In genomic region chr7:84906889-84907288, GRCh38 we compare ENCODE assay signal across 21 cellular contexts.
DNase-seq lines count a peak whose midpoint lies in the region; ATAC-seq, FAIRE-seq and TF ChIP-seq lines count a peak whose summit lies in the region.
"Had no signal": no experiment of that assay in that cellular context is flagged by ENCODE, and none has a peak within 500 bp of the region (broad histone marks: within the 10 kb centered on the region; RNA-seq: fewer than 3 reads in every experiment).

No MANE protein-coding gene starts in this region.

- no peaks in the 10 kb centered on the region for H3K36me3 ChIP-seq in GM23338 (ENCODE audit: insufficient read depth)
- no peaks in the 10 kb centered on the region for H3K36me3 ChIP-seq in K562 (ENCODE audit: control insufficient read depth, insufficient read depth, low read length)
- H3K36me3 ChIP-seq in gastroesophageal sphincter = no peaks in the 10 kb centered on the region
- H3K36me3 ChIP-seq in sigmoid colon = no peaks in the 10 kb centered on the region
- H3K36me3 ChIP-seq: BLaER1 treated with 17β-estradiol and CSF1 and Interleukin-3, amounts not matched to agents 10 nM and 100 nM had no signal

- TF ChIP-seq POLR2A in K562 (conservative IDR thresholded peaks at IDR 0.05) (no peak), gastroesophageal sphincter (IDR thresholded peaks at IDR 0.05) (no peak), sigmoid colon (IDR thresholded peaks at IDR 0.05) (no peak)

- intact Hi-C loops in K562 (cut with micrococcal nuclease) = no loop called here
- intact Hi-C loops in sigmoid colon (cut with DNase I) = no loop called here

- no peak for TF ChIP-seq RAD21 in K562 (CRISPR knock-in tag; conservative IDR thresholded peaks at IDR 0.05 in 1 of 2, IDR thresholded peaks at IDR 0.05 in 1 of 2)

- in situ Hi-C loops in K562 (cut with MboI) = no loop called here

- POLR2A ChIA-PET in K562 (lab: Yijun Ruan, JAX) = no interaction called here

- H3K4me3 Mint-ChIP-seq in GM23338 (no peak overlapping the region), nephron progenitor cell (no peak overlapping the region)
- H3K4me3 Mint-ChIP-seq: B cell; CD4-positive, alpha-beta T cell; CD8-positive, alpha-beta T cell had no signal

- H3K9ac ChIP-seq in K562 (ENCODE audit: insufficient read depth in 1 of 2, low read depth in 2 of 2, low read length in 2 of 2) = no peak overlapping the region
- H3K9ac ChIP-seq: BLaER1 treated with 17β-estradiol and CSF1 and Interleukin-3, amounts not matched to agents 10 nM and 100 nM had no signal

- CTCF ChIA-PET in K562 (lab: Yijun Ruan, JAX; ENCODE audit: low intra/inter-chr PET ratio) = no interaction called here

- TF ChIP-seq EP300 in K562 (IDR thresholded peaks at IDR 0.05; ENCODE audit: low read length) (no peak), gastroesophageal sphincter (IDR thresholded peaks at IDR 0.05) (no peak), sigmoid colon (IDR thresholded peaks at IDR 0.05) (no peak)

- H3K4me1 Mint-ChIP-seq in GM23338 (peaks cover 8% of the 10 kb centered on the region; the same call in 2 of the 3 replicates), nephron progenitor cell (no peaks in the 10 kb centered on the region)
- H3K4me1 Mint-ChIP-seq: B cell had no signal

- H4K20me1 ChIP-seq in GM23338 (replicated peaks; ENCODE audit: insufficient read depth) (no peaks in the 10 kb centered on the region), K562 (replicated peaks; ENCODE audit: control insufficient read depth, insufficient read depth, low read length) (no peaks in the 10 kb centered on the region)
- H4K20me1 ChIP-seq: BLaER1 treated with 17β-estradiol and CSF1 and Interleukin-3, amounts not matched to agents 10 nM and 100 nM had no signal

- H3K9me1 ChIP-seq in K562 (ENCODE audit: control insufficient read depth, insufficient read depth, low read length) = no peaks in the 10 kb centered on the region

- WGBS in K562 (ENCODE audit: insufficient coverage, low coverage, missing lambda C conversion rate) = 10% methylated on average over 4 of the region's 4 CpGs
- WGBS in gastroesophageal sphincter (ENCODE audit: low coverage in 1 of 2), 2 donors = 53 to 54% methylated on average over 4 of the region's 4 CpGs
- WGBS in sigmoid colon, 2 donors = 85 to 87% methylated on average over 4 of the region's 4 CpGs

- no peaks in the 10 kb centered on the region for H3F3A ChIP-seq in GM23338 (replicated peaks; ENCODE audit: low read depth)

- no peaks in the 10 kb centered on the region for H3K79me2 ChIP-seq in GM23338 (replicated peaks; ENCODE audit: insufficient read depth)
- H3K79me2 ChIP-seq in K562 (ENCODE audit: control insufficient read depth, insufficient read depth, low read length) = no peaks in the 10 kb centered on the region

- H3K27me3 Mint-ChIP-seq in GM23338 (ENCODE audit: insufficient read depth, low read depth, poor library complexity) (no peaks in the 10 kb centered on the region), nephron progenitor cell (ENCODE audit: low read depth, poor library complexity) (peaks cover 3% of the 10 kb centered on the region)
- H3K27me3 Mint-ChIP-seq: B cell; CD4-positive, alpha-beta T cell had no signal

- ATAC-seq in GM23338 (no peak), K562 (peak; percentile 56), gastroesophageal sphincter (no peak)
- ATAC-seq: A549; CD8-positive, alpha-beta T cell had no signal

- FAIRE-seq in K562 (lab: Jason Lieb, UNC) = peak; percentile 6
- FAIRE-seq in RCC 7860 (lab: Jason Lieb, UNC) = no peak
- FAIRE-seq: A549, G401.6, GM12891 had no signal

- no peak for DNase-seq in GM23338 (ENCODE audit: low spot score)
- no peak for DNase-seq in K562 (ENCODE audit: extremely low read depth in 1 of 4, low spot score in 3 of 4)
- no peak for DNase-seq in sigmoid colon
- no peak for DNase-seq in RCC 7860 (ENCODE audit: low spot score)
- no peak for DNase-seq in nephron progenitor cell
- DNase-seq in HuH-7.5 (ENCODE audit: low spot score) = no peak
- DNase-seq: AML-193; Caco-2; Calu3; CD4-positive, alpha-beta T cell; CD8-positive, alpha-beta T cell; DMS79 treated with DMSO at 0.1 percent for 48 hours; GF-D8 had no signal

- H2AFZ ChIP-seq in GM23338 = peak overlapping the region; percentile 48; the same call in 1 of the 2 replicates
- H2AFZ ChIP-seq in K562 (ENCODE audit: low read depth, low read length) = peak overlapping the region; percentile 77

- H3K4me1 ChIP-seq in GM23338 (ENCODE audit: insufficient read depth) = peaks cover 6% of the 10 kb centered on the region; the same call in 1 of the 2 replicates
- peaks cover 0 to 23% of the 10 kb centered on the region in 2 experiments; a peak in 3 of 5 replicates for H3K4me1 ChIP-seq in K562 (replicated peaks in 1 of 2; ENCODE audit: control insufficient read depth in 2 of 2, insufficient read depth in 2 of 2, low read length in 2 of 2)
- peaks cover 0 to 27% (median 5%) of the 10 kb centered on the region in 3 donors for H3K4me1 ChIP-seq in gastroesophageal sphincter
- peaks cover 0 to 33% (median 14%) of the 10 kb centered on the region in 4 donors for H3K4me1 ChIP-seq in sigmoid colon
- H3K4me1 ChIP-seq: A549, Caco-2 had no signal

- 0 out of 2 replicates have a peak, but pooled peaks cover 3% of the 10 kb centered on the region for H3K9me2 ChIP-seq in GM23338 (ENCODE audit: insufficient read depth)

- no peak overlapping the region for H3K4me2 ChIP-seq in GM23338
- no peak overlapping the region; the same call in 1 of the 2 replicates for H3K4me2 ChIP-seq in K562 (ENCODE audit: insufficient read depth, low read length)
- H3K4me2 ChIP-seq: A549; BLaER1 treated with 17β-estradiol and CSF1 and Interleukin-3, amounts not matched to agents 10 nM and 100 nM had no signal

- H3K27me3 ChIP-seq in GM23338 (ENCODE audit: insufficient read depth) (no peaks in the 10 kb centered on the region), K562 (ENCODE audit: control insufficient read depth in 2 of 2, insufficient read depth in 2 of 2, low read length in 2 of 2) (no peaks in the 10 kb centered on the region), gastroesophageal sphincter (no peaks in the 10 kb centered on the region), sigmoid colon (no peaks in the 10 kb centered on the region)
- H3K27me3 ChIP-seq: BLaER1 treated with 17β-estradiol and CSF1 and Interleukin-3, amounts not matched to agents 10 nM and 100 nM had no signal

- H3K4me3 ChIP-seq in GM23338 (no peak overlapping the region), K562 (no peak overlapping the region), gastroesophageal sphincter (no peak overlapping the region), sigmoid colon (no peak overlapping the region)
- H3K4me3 ChIP-seq: A549; BLaER1 treated with 17β-estradiol and CSF1 and Interleukin-3, amounts not matched to agents 10 nM and 100 nM had no signal

- no peak overlapping the region for H3K27ac ChIP-seq in GM23338 (ENCODE audit: low read depth)
- no peak overlapping the region for H3K27ac ChIP-seq in K562 (ENCODE audit: extremely low read depth, low read depth, low read length)
- peak overlapping the region in 3 of 4 donors; percentile 34 to 46 (median 44) for H3K27ac ChIP-seq in gastroesophageal sphincter
- H3K27ac ChIP-seq in sigmoid colon = peak overlapping the region in 3 of 4 donors; percentile 34 to 51 (median 46)
- H3K27ac ChIP-seq: 22Rv1; A549; BLaER1 treated with 17β-estradiol and CSF1 and Interleukin-3, amounts not matched to agents 10 nM and 100 nM; C4-2B had no signal

- H3K27ac Mint-ChIP-seq in GM23338 (no peak overlapping the region), nephron progenitor cell (no peak overlapping the region)
- H3K27ac Mint-ChIP-seq: B cell; CD4-positive, alpha-beta T cell; CD8-positive, alpha-beta T cell had no signal

- TF ChIP-seq CTCF in GM23338 (conservative IDR thresholded peaks at IDR 0.05; ENCODE audit: low read depth in 2 of 2) (no peak), K562 (IDR thresholded peaks at IDR 0.05 in 2 of 3, conservative IDR thresholded peaks at IDR 0.05 in 1 of 3; ENCODE audit: insufficient read depth in 2 of 3, low read depth in 1 of 3, low read length in 3 of 3) (no peak), gastroesophageal sphincter (IDR thresholded peaks at IDR 0.05) (no peak), sigmoid colon (IDR thresholded peaks at IDR 0.05) (no peak), nephron progenitor cell (IDR thresholded peaks at IDR 0.05) (no peak)

- H3K9me3 Mint-ChIP-seq in GM23338 = peaks cover 3% of the 10 kb centered on the region; the same call in 1 of the 3 replicates
- no peaks in the 10 kb centered on the region for H3K9me3 Mint-ChIP-seq in nephron progenitor cell

- BruUV-seq in K562 (replicated peaks; lab: Mats Ljungman, UMichigan) = no TSS peak

- peaks cover 8% of the 10 kb centered on the region; the same call in 2 of the 3 replicates for H3K36me3 Mint-ChIP-seq in GM23338 (ENCODE audit: low read depth)
- no peaks in the 10 kb centered on the region for H3K36me3 Mint-ChIP-seq in nephron progenitor cell (ENCODE audit: low read depth)
- H3K36me3 Mint-ChIP-seq: CD8-positive, alpha-beta T cell had no signal

- H3K9me3 ChIP-seq in K562 (replicated peaks; ENCODE audit: control insufficient read depth, insufficient read depth, low read depth, low read length) (no peaks in the 10 kb centered on the region), gastroesophageal sphincter (no peaks in the 10 kb centered on the region), sigmoid colon (no peaks in the 10 kb centered on the region)
- H3K9me3 ChIP-seq: A549; BLaER1 treated with 17β-estradiol and CSF1 and Interleukin-3, amounts not matched to agents 10 nM and 100 nM; Caco-2 had no signal

TF ChIP-seq in K562, 482 proteins besides CTCF, POLR2A, EP300 and RAD21 (continues in another document):
- TF ChIP-seq ZFP91 (CRISPR knock-in tag; IDR thresholded peaks at IDR 0.05) (no peak), PML (IDR thresholded peaks at IDR 0.05; ENCODE audit: low read length) (no peak)

Comparison
In these comparisons a context has a peak if more than half of its experiments do, and no peak if none do; other contexts are left out.
1. H3K27ac ChIP-seq: peak in gastroesophageal sphincter (3 of 4) and sigmoid colon (3 of 4); none in GM23338 (single experiment) and K562 (single experiment).